In the genomic region with DNA sequence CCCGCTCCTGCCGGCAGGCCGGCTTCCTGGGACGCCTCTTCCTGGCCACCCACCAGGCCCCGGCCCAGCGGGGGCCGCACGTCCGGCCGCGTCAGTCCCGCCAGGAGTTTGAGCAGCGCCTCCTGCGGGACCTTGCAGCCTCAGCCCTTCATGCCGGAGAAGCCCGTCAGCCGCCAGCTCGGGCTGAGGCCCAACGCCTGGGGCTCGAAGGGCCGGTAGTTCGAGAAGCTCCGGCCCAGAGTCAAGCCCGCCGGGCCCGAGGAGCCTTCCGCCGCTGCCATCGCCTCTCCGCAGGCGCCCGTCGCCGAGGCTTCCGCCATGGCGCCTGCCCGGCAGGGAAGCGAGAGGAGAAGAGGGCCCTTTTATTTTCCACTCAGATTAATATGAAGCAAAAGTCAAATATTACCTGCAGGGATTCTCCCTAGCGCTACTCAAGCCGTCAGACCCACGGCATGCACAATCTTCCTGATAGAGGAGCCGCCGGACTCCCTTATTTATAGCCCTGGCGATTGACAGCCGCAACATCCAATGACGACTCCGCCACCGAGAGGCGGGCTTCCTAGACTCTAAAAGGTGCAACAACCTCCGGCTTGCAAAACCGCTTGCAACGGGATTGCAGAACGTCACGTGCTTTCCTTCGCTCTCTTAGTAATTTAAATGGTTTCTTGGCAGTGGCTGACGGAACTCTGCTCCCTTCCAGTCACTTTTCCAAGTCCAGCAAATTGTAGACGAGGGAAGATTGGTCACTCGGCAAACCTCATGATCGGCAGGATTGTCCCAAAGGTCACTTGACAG, we compare ENCODE assay signal across 8 cellular contexts. TPM values are rescaled to one million over a fixed set of nuclear protein-coding genes. Genes with fewer than 3 reads are reported as not detected.
DNase-seq lines count a peak whose midpoint lies in the region; ATAC-seq, FAIRE-seq and TF ChIP-seq lines count a peak whose summit lies in the region.

A gene with protein sequence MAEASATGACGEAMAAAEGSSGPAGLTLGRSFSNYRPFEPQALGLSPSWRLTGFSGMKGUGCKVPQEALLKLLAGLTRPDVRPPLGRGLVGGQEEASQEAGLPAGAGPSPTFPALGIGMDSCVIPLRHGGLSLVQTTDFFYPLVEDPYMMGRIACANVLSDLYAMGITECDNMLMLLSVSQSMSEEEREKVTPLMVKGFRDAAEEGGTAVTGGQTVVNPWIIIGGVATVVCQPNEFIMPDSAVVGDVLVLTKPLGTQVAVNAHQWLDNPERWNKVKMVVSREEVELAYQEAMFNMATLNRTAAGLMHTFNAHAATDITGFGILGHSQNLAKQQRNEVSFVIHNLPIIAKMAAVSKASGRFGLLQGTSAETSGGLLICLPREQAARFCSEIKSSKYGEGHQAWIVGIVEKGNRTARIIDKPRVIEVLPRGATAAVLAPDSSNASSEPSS (minus strand): TSS at position 467 of the 795 bp plus-strand sequence. CDS start 147 bp downstream, at position 320.

- TF ChIP-seq CTCF in AG04450 (IDR thresholded peaks at IDR 0.05; ENCODE audit: low read depth, low read length) = peak; percentile 54

- peaks cover 6% of the 10 kb centered on the region for H3K9me3 ChIP-seq in AG04450 (ENCODE audit: control insufficient read depth, insufficient read depth, low read length)

- DNase-seq in AG04450 (ENCODE audit: low read depth, low spot score) = peak; percentile 92
- peak; percentile 99 for DNase-seq in NCI-H345 (lab: John Stamatoyannopoulos, UW)
- peak; percentile 81 to 96 (median 84) for DNase-seq in activated CD4-positive, CD25-positive, alpha-beta regulatory T cell (lab: John Stamatoyannopoulos, UW)
- DNase-seq in central memory CD4-positive, alpha-beta T cell = peak; percentile 93
- peak; percentile 94 for DNase-seq in stimulated activated CD4-positive, alpha-beta T cell treated with anti-CD3 and anti-CD28 coated beads, Interleukin-12 subunit alpha, Interleukin-12 subunit beta, amount 100 ng/mL, for 4 hours

- peak; percentile 66 for FAIRE-seq in islet of Langerhans (lab: Jason Lieb, UNC)

- POLR2A ChIA-PET in AG04450 (lab: Yijun Ruan, JAX) = interaction anchor here (1.0 to 1.1 kb wide), 3 partner anchors 28 to 126 kb away, joined by 3 to 5 read pairs (median 4); a partner anchor contains a TSS

- peak within 1 kb of the TSS; percentile 86 for H3K27ac ChIP-seq in AG04450 (ENCODE audit: low read depth, low read length)

- ATAC-seq in GM18870 (IDR thresholded peaks at IDR 0.05; ENCODE audit: unreplicated experiment) = peak; percentile 61
- ATAC-seq in HG03135 (IDR thresholded peaks at IDR 0.05; ENCODE audit: unreplicated experiment) = peak; percentile 82

- CTCF ChIA-PET in AG04450 (lab: Charles Lee) = interaction anchor here (0.7 to 2.4 kb wide), 4 partner anchors 16 to 353 kb away, joined by 3 to 10 read pairs (median 6); a partner anchor contains a TSS

- peaks cover 4% of the 10 kb centered on the region for H3K27me3 ChIP-seq in AG04450 (ENCODE audit: control insufficient read depth, insufficient read depth, low read length)

- H3K4me3 ChIP-seq in AG04450 (ENCODE audit: low read depth, low read length) = peak within 1 kb of the TSS; percentile 83

RNA-seq across cellular contexts. Expression of the gene that starts here (rescaled TPM):
- polyA plus RNA-seq in AG04450 (2011; rRNA removed) = 41.2 and 47.1 TPM in 2 replicates
- polyA minus RNA-seq in AG04450 (2011; rRNA and poly(A)+ RNA removed) = 27.1 and 32.0 TPM in 2 replicates

Comparison
In these comparisons a context has a peak if more than half of its experiments do, and no peak if none do; other contexts are left out.
1. Peak in every context shown above with its lines: DNase-seq, ATAC-seq, H3K4me3 ChIP-seq and H3K27ac ChIP-seq.